7 cellular contexts compared by ENCODE assay signal in the genomic region with DNA sequence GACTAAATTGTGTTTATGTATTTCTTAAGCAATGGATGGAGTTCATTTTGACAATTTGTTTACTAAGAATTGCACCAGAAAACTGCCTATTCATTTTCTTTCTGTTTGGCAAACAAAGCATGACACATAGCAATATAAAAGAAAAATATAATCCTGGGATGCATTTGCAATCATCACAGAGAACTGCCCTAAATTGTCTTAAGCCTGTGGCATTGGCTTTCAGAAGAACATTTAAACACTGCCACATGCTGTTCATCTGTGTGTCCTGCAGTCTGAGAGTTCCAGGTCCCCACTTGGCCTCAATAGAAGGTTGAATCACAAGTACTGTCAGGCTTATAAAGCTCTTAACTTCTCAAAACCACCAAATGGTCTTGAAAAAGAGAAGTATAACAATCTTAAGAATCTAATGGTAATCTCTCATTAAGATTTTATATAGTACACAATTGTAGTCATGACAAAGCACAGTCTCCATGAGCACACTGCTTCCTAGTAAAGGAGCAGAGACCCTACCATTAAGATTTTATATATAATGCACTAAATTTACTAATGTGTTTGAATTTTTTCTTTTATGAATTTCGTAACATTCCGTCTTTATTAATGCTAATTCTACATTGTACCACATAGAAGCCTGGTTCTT. TPM values are rescaled to one million over a fixed set of nuclear protein-coding genes. Genes with fewer than 3 reads are reported as not detected.
DNase-seq lines count a peak whose midpoint lies in the region; TF ChIP-seq lines count a peak whose summit lies in the region.

No MANE protein-coding gene starts in this region.

- CTCF ChIA-PET in mammary epithelial cell (lab: Charles Lee; ENCODE audit: low non-redundant PET): interaction anchor here (0.6 to 0.8 kb wide), 2 partner anchors 75 to 519 kb away, joined by 4 read pairs; no protein-coding TSS in a partner anchor

- no peak overlapping the region for H3K27ac ChIP-seq in GM23248
- no peak overlapping the region for H3K27ac ChIP-seq in SU-DHL-6 (ENCODE audit: low read depth, low read length)
- no peak overlapping the region for H3K27ac ChIP-seq in mammary epithelial cell (ENCODE audit: insufficient read depth, low read depth, low read length)

- H3K9ac ChIP-seq in GM23248: no peak overlapping the region
- no peak overlapping the region for H3K9ac ChIP-seq in SU-DHL-6 (ENCODE audit: low read length)
- no peak overlapping the region for H3K9ac ChIP-seq in mammary epithelial cell (ENCODE audit: insufficient read depth, low read length)

- H3K79me2 ChIP-seq in GM23248 (ENCODE audit: insufficient read depth) (no peaks in the 10 kb centered on the region), SU-DHL-6 (ENCODE audit: insufficient read depth, low read length) (no peaks in the 10 kb centered on the region), mammary epithelial cell (ENCODE audit: insufficient read depth, low read length) (no peaks in the 10 kb centered on the region)

- in situ Hi-C loops in GM23248 (cut with MboI): loop anchor here (10.0 kb wide), 1 partner anchor 698 kb away; no protein-coding TSS in a partner anchor
- in situ Hi-C loops in mammary epithelial cell (cut with MboI; ENCODE audit: low sequenced_read_pairs in 2 of 2): loop anchor here (10.0 kb wide), 2 partner anchors 688 to 698 kb away; partner anchors contain the start of genes KLLN (in 1 of the 2) and PTEN (in 1 of the 2)

- no TSS peak for BruUV-seq in mammary epithelial cell (replicated peaks; lab: Mats Ljungman, UMichigan)

- H3K9me2 ChIP-seq in GM23248 (ENCODE audit: insufficient read depth): no peaks in the 10 kb centered on the region
- H3K9me2 ChIP-seq in SU-DHL-6 (replicated peaks; ENCODE audit: insufficient read depth, low read length): no peaks in the 10 kb centered on the region

- TF ChIP-seq CTCF in LNCaP clone FGC (IDR thresholded peaks at IDR 0.05; ENCODE audit: control insufficient read depth, extremely low read depth, insufficient read depth) (peak; percentile 72), SU-DHL-6 (IDR thresholded peaks at IDR 0.05; ENCODE audit: insufficient read depth, low read length, poor library complexity, severe bottlenecking) (peak; percentile 79), mammary epithelial cell (conservative IDR thresholded peaks at IDR 0.05 in 1 of 2, IDR thresholded peaks at IDR 0.05 in 1 of 2; ENCODE audit: extremely low read depth in 1 of 2, insufficient read depth in 1 of 2, low read depth in 1 of 2, low read length in 2 of 2) (peak; percentile 88 to 89)

- H3K9me3 ChIP-seq in GM23248 (ENCODE audit: low read depth) (no peaks in the 10 kb centered on the region), SU-DHL-6 (ENCODE audit: insufficient read depth, low read length) (no peaks in the 10 kb centered on the region), mammary epithelial cell (replicated peaks; ENCODE audit: insufficient read depth, low read length) (no peaks in the 10 kb centered on the region)

- H3F3A ChIP-seq in GM23248 (ENCODE audit: insufficient read depth): peaks cover 6% of the 10 kb centered on the region; the same call in 1 of the 2 replicates
- no peaks in the 10 kb centered on the region; the same call in 1 of the 2 replicates for H3F3A ChIP-seq in SU-DHL-6 (ENCODE audit: insufficient read depth)

- intact Hi-C loops in mammary epithelial cell (cut with micrococcal nuclease): loop anchor here (1.0 to 10.0 kb wide), 7 partner anchors 81 to 894 kb away; partner anchors contain the start of gene PAPSS2

- DNase-seq in GM04504 (ENCODE audit: low read depth) (peak; percentile 62), GM23248 (peak; percentile 89), LNCaP clone FGC (ENCODE audit: low read depth) (peak; percentile 25), mammary epithelial cell (peak; percentile 66), iris pigment epithelial cell (ENCODE audit: low read depth) (peak; percentile 93)
- peak; percentile 8 for DNase-seq in stimulated activated CD4-positive, alpha-beta T cell treated with anti-CD3 and anti-CD28 coated beads, Interleukin-1b, Interleukin-23, amount 100 ng/mL, for 48 hours

- dilution Hi-C loops in mammary epithelial cell (cut with HindIII; ENCODE audit: low sequenced_read_pairs): no loop called here

- peaks cover 13% of the 10 kb centered on the region for H3K4me1 ChIP-seq in GM23248 (ENCODE audit: insufficient read depth)
- no peaks in the 10 kb centered on the region for H3K4me1 ChIP-seq in mammary epithelial cell (ENCODE audit: insufficient read depth, low read length)

- H3K36me3 ChIP-seq in GM23248 (ENCODE audit: low read depth): no peaks in the 10 kb centered on the region
- H3K36me3 ChIP-seq in SU-DHL-6 (ENCODE audit: low read length): no peaks in the 10 kb centered on the region
- H3K36me3 ChIP-seq in mammary epithelial cell (ENCODE audit: insufficient read depth, low read length): no peaks in the 10 kb centered on the region

- H3K4me3 ChIP-seq in GM23248: no peak overlapping the region
- no peak overlapping the region for H3K4me3 ChIP-seq in LNCaP clone FGC (ENCODE audit: low read depth, low read length)
- no peak overlapping the region for H3K4me3 ChIP-seq in SU-DHL-6 (ENCODE audit: insufficient read depth, low read length, poor library complexity, severe bottlenecking)
- no peak overlapping the region for H3K4me3 ChIP-seq in mammary epithelial cell (replicated peaks in 1 of 3; ENCODE audit: insufficient read depth in 1 of 3, low read depth in 2 of 3, low read length in 3 of 3)

- H4K20me1 ChIP-seq in GM23248 (ENCODE audit: insufficient read depth): no peaks in the 10 kb centered on the region
- no peaks in the 10 kb centered on the region for H4K20me1 ChIP-seq in SU-DHL-6 (ENCODE audit: low read depth, low read length)
- no peaks in the 10 kb centered on the region for H4K20me1 ChIP-seq in mammary epithelial cell (ENCODE audit: insufficient read depth, low read length)

- H3K27me3 ChIP-seq in GM23248 (replicated peaks; ENCODE audit: insufficient read depth): no peaks in the 10 kb centered on the region
- no peaks in the 10 kb centered on the region for H3K27me3 ChIP-seq in SU-DHL-6 (ENCODE audit: low read length)
- H3K27me3 ChIP-seq in mammary epithelial cell (ENCODE audit: insufficient read depth, low read length): no peaks in the 10 kb centered on the region

- H3K4me2 ChIP-seq in GM23248 (ENCODE audit: unreplicated experiment): no peak overlapping the region
- H3K4me2 ChIP-seq in SU-DHL-6 (ENCODE audit: low read depth, low read length, poor library complexity, severe bottlenecking): no peak overlapping the region
- H3K4me2 ChIP-seq in mammary epithelial cell (ENCODE audit: insufficient read depth, low read depth, low read length): no peak overlapping the region

- WGBS in GM23248 (ENCODE audit: low coverage in 1 of 2, low lambda C conversion rate in 2 of 2, missing lambda C conversion rate in 2 of 2), 2 experiments: 42 to 50% methylated on average over 2 of the region's 2 CpGs
- 11% methylated on average over 2 of the region's 2 CpGs for WGBS in mammary epithelial cell (ENCODE audit: low coverage, missing lambda C conversion rate)

- H2AFZ ChIP-seq in GM23248: no peak overlapping the region
- peak overlapping the region; percentile 47 for H2AFZ ChIP-seq in SU-DHL-6 (ENCODE audit: low read depth, low read length, severe bottlenecking)
- H2AFZ ChIP-seq in mammary epithelial cell (ENCODE audit: low read depth, low read length): no peak overlapping the region

RNA-seq across cellular contexts. Expression of gene RNLS, which starts 29.9 kb away (rescaled TPM):
- total RNA-seq in GM23248 (2014; rRNA removed; shearing (Covaris generic)): 15.3 and 23.1 TPM in 2 replicates
- 9.3 and 11.5 TPM in 2 replicates for polyA plus RNA-seq in GM23248 (2016; fragmentation: Nextera tagmentation; extraction: Ambion mirVana)
- 10 to 100 TPM in 1 of 2 donors, 1 to 10 TPM in 1; 3.3 to 13.0 TPM for total RNA-seq in mammary epithelial cell
- polyA plus RNA-seq in mammary epithelial cell: 6.9 TPM
- not detected for polyA minus RNA-seq in mammary epithelial cell

RNA-seq across cellular contexts. Expression of gene LIPJ, which starts 33.3 kb away (rescaled TPM):
- not detected in 2 replicates for total RNA-seq in GM23248 (2014; rRNA removed; shearing (Covaris generic))
- polyA plus RNA-seq in GM23248 (2016; fragmentation: Nextera tagmentation; extraction: Ambion mirVana) (0.18 TPM in 1 of 2 replicates, not detected in the other), mammary epithelial cell (not detected)
- under 1 TPM in 1 of 2 donors, not detected in 1; 0.17 TPM for total RNA-seq in mammary epithelial cell
- polyA minus RNA-seq in mammary epithelial cell: not detected

Comparison
In these comparisons a context has a peak if more than half of its experiments do, and no peak if none do; other contexts are left out.
1. DNase-seq: peak in every context shown above with its lines; median percentile 93 in iris pigment epithelial cell; 89 in GM23248; 66 in mammary epithelial cell; 62 in GM04504; 25 in LNCaP clone FGC; 8 in stimulated activated CD4-positive, alpha-beta T cell treated with anti-CD3 and anti-CD28 coated beads, Interleukin-1b, Interleukin-23, amount 100 ng/mL, for 48 hours.